In the genomic region with DNA sequence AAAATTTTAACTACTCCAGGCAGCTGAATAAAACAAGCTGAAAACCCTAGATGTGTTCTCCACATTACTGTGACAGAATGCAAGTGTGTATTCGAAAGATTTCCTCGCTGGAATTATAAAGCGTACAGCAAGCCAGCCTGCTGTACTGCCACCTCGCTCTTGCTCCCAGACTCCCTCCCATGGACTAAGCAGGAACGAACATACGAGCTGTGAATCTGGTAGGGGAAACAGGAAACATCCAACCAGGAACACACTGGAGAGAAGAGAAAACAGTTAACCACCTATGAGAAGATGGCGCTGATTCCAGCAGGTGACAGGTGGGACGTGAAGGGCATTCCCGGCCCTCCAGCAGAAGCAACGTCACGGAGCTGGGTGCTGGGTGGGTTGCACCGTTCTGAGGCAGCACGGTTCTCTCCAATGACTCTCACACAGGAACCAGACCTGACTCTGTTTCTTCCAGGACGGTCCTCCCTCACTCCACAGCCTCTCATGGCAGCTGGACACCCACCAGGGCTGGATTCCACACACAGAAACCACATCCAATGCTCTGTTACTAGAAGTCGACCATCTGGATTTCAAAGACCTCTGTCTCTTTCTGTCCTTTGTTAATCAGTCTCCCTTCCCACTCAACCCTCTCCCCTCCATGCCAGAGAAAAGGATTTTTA, we compare ENCODE assay signal across 9 cellular contexts.
DNase-seq lines count a peak whose midpoint lies in the region; ATAC-seq and TF ChIP-seq lines count a peak whose summit lies in the region.
"Had no signal": no experiment of that assay in that cellular context is flagged by ENCODE, and none has a peak within 500 bp of the region (broad histone marks: within the 10 kb centered on the region; RNA-seq: fewer than 3 reads in every experiment).

No MANE protein-coding gene starts in this region.

- peak overlapping the region; percentile 27 to 91 (median 84) for H3K27ac ChIP-seq in dorsolateral prefrontal cortex
- peak overlapping the region; percentile 76 to 85 for H3K27ac ChIP-seq in uterus

- H3K27ac Mint-ChIP-seq in activated T-cell treated with anti-CD3 and anti-CD28 coated beads, Interleukin-2, amount 50 U/mL, for 24 hours = peak overlapping the region; percentile 15
- no peak overlapping the region for H3K27ac Mint-ChIP-seq in activated T-cell treated with anti-CD3 and anti-CD28 coated beads, Interleukin-2, amount 50 U/mL, for 72 hours

- intact Hi-C loops in dorsolateral prefrontal cortex (cut with DNase I) (no loop called here), uterus (cut with DNase I; ENCODE audit: low total_unique reads) (no loop called here)

- no peaks in the 10 kb centered on the region for H3K9me3 Mint-ChIP-seq in activated T-cell treated with anti-CD3 and anti-CD28 coated beads, Interleukin-2, amount 50 U/mL, for 24 hours
- peaks cover 2 to 4% of the 10 kb centered on the region in 2 donors for H3K9me3 Mint-ChIP-seq in activated T-cell treated with anti-CD3 and anti-CD28 coated beads, Interleukin-2, amount 50 U/mL, for 72 hours

- no peaks in the 10 kb centered on the region for H3K9me3 ChIP-seq in uterus

- H3K4me3 ChIP-seq in dorsolateral prefrontal cortex (peak overlapping the region in 57 of 59 donors; percentile 2 to 62 (median 36)), uterus (no peak overlapping the region)

- no peaks in the 10 kb centered on the region for H3K27me3 Mint-ChIP-seq in activated T-cell treated with anti-CD3 and anti-CD28 coated beads, Interleukin-2, amount 50 U/mL, for 24 hours
- no peaks in the 10 kb centered on the region for H3K27me3 Mint-ChIP-seq in activated T-cell treated with anti-CD3 and anti-CD28 coated beads, Interleukin-2, amount 50 U/mL, for 72 hours (ENCODE audit: low read depth)

- H3K36me3 Mint-ChIP-seq in activated T-cell treated with anti-CD3 and anti-CD28 coated beads, Interleukin-2, amount 50 U/mL, for 24 hours (ENCODE audit: low read depth) = peaks cover 15% of the 10 kb centered on the region
- peaks cover 6 to 26% of the 10 kb centered on the region in 2 donors for H3K36me3 Mint-ChIP-seq in activated T-cell treated with anti-CD3 and anti-CD28 coated beads, Interleukin-2, amount 50 U/mL, for 72 hours (ENCODE audit: insufficient read depth in 2 of 2)

- ATAC-seq in activated T-cell treated with anti-CD3 and anti-CD28 coated beads, Interleukin-2, amount 50 U/mL, for 72 hours (replicated peaks in 1 of 2) = no peak
- ATAC-seq in HG03432 (IDR thresholded peaks at IDR 0.05; ENCODE audit: unreplicated experiment) (no peak), GM18873 (IDR thresholded peaks at IDR 0.05; ENCODE audit: low FRiP score, unreplicated experiment) (no peak), HG03196 (IDR thresholded peaks at IDR 0.05; ENCODE audit: unreplicated experiment) (no peak)

- no peaks in the 10 kb centered on the region for H3K36me3 ChIP-seq in uterus

- H3K4me1 ChIP-seq in uterus = no peaks in the 10 kb centered on the region

- no peak for TF ChIP-seq POLR2A in uterus (IDR thresholded peaks at IDR 0.05)

- H3K4me3 Mint-ChIP-seq in activated T-cell treated with anti-CD3 and anti-CD28 coated beads, Interleukin-2, amount 50 U/mL, for 24 hours = no peak overlapping the region
- H3K4me3 Mint-ChIP-seq in activated T-cell treated with anti-CD3 and anti-CD28 coated beads, Interleukin-2, amount 50 U/mL, for 72 hours = no peak overlapping the region

- no peaks in the 10 kb centered on the region for H3K27me3 ChIP-seq in dorsolateral prefrontal cortex
- no peaks in the 10 kb centered on the region for H3K27me3 ChIP-seq in uterus

- TF ChIP-seq CTCF in dorsolateral prefrontal cortex (IDR thresholded peaks at IDR 0.05 in 54 of 56, conservative IDR thresholded peaks at IDR 0.05 in 2 of 56; ENCODE audit: low read depth in 1 of 56, partially characterized antibody in 56 of 56) (peak in 50 of 56 donors; percentile 19 to 65 (median 48)), uterus (IDR thresholded peaks at IDR 0.05) (peak; percentile 38 to 65 (median 58))

- DNase-seq in activated T-cell treated with anti-CD3 and anti-CD28 coated beads, Interleukin-2, amount 50 U/mL, for 24 hours = no peak
- no peak for DNase-seq in activated T-cell treated with anti-CD3 and anti-CD28 coated beads, Interleukin-2, amount 50 U/mL, for 72 hours
- DNase-seq in dorsolateral prefrontal cortex (peak in 9 of 10 donors; percentile 46 to 70 (median 56)), medulla oblongata (ENCODE audit: extremely low spot score) (peak; percentile 67), uterus (peak; percentile 47 to 59)
- DNase-seq: DND-41 had no signal

- H3K4me1 Mint-ChIP-seq in activated T-cell treated with anti-CD3 and anti-CD28 coated beads, Interleukin-2, amount 50 U/mL, for 24 hours (ENCODE audit: low read depth) = peaks cover 55% of the 10 kb centered on the region
- H3K4me1 Mint-ChIP-seq in activated T-cell treated with anti-CD3 and anti-CD28 coated beads, Interleukin-2, amount 50 U/mL, for 72 hours (ENCODE audit: low read depth) = peaks cover 63% of the 10 kb centered on the region

Comparison
In these comparisons a context has a peak if more than half of its experiments do, and no peak if none do; other contexts are left out.
1. DNase-seq: peak in dorsolateral prefrontal cortex (9 of 10), medulla oblongata (single experiment) and uterus (2 of 2); none in activated T-cell treated with anti-CD3 and anti-CD28 coated beads, Interleukin-2, amount 50 U/mL, for 24 hours (single experiment) and activated T-cell treated with anti-CD3 and anti-CD28 coated beads, Interleukin-2, amount 50 U/mL, for 72 hours (0 of 2).
2. H3K4me3 ChIP-seq: peak in dorsolateral prefrontal cortex (57 of 59); none in uterus (0 of 2).